ENCODE assay signal across 7 cellular contexts in genomic region chr11:115170133-115170815, GRCh38.
DNase-seq lines count a peak whose midpoint lies in the region; ATAC-seq, FAIRE-seq and TF ChIP-seq lines count a peak whose summit lies in the region.

No MANE protein-coding gene starts in this region.

- H3K4me3 ChIP-seq in RWPE2 (ENCODE audit: severe bottlenecking) (no peak overlapping the region), fibroblast of villous mesenchyme (ENCODE audit: low read depth, low read length) (no peak overlapping the region), smooth muscle cell (no peak overlapping the region)

- no peak overlapping the region for H3K4me2 ChIP-seq in smooth muscle cell

- FAIRE-seq in GM18507 (lab: Jason Lieb, UNC) = peak; percentile 47

- no peak overlapping the region for H3K27ac ChIP-seq in RWPE2 (ENCODE audit: poor library complexity, severe bottlenecking)
- no peak overlapping the region for H3K27ac ChIP-seq in smooth muscle cell (ENCODE audit: low read depth)

- no peak overlapping the region for H3K9ac ChIP-seq in smooth muscle cell (ENCODE audit: low read depth)

- no peaks in the 10 kb centered on the region for H3K79me2 ChIP-seq in smooth muscle cell (ENCODE audit: low read depth)

- no peak for ATAC-seq in RWPE2 (ENCODE audit: low read depth)
- ATAC-seq in HG02610 (IDR thresholded peaks at IDR 0.05; ENCODE audit: unreplicated experiment) = no peak

- H3K36me3 ChIP-seq in RWPE2 (ENCODE audit: low read depth) (no peaks in the 10 kb centered on the region), smooth muscle cell (ENCODE audit: low read depth) (no peaks in the 10 kb centered on the region)

- DNase-seq in Caki2 (ENCODE audit: low read depth) (peak; percentile 16), GM18507 (ENCODE audit: extremely low spot score, insufficient read length, low read depth) (no peak), RWPE2 (ENCODE audit: low spot score) (no peak), fibroblast of villous mesenchyme (ENCODE audit: low read depth) (peak; percentile 26), smooth muscle cell (lab: John Stamatoyannopoulos, UW; ENCODE audit: unreplicated experiment) (no peak), NCI-H128 (lab: John Stamatoyannopoulos, UW; ENCODE audit: unreplicated experiment) (no peak)

- peak; percentile 70 for TF ChIP-seq CTCF in RWPE2 (IDR thresholded peaks at IDR 0.05; ENCODE audit: poor library complexity, severe bottlenecking)
- peak; percentile 74 for TF ChIP-seq CTCF in fibroblast of villous mesenchyme (IDR thresholded peaks at IDR 0.05; ENCODE audit: insufficient read depth, low read depth, low read length)
- TF ChIP-seq CTCF in smooth muscle cell (IDR thresholded peaks at IDR 0.05; ENCODE audit: borderline replicate concordance, insufficient read depth, poor library complexity, severe bottlenecking) = peak; percentile 81

- no peaks in the 10 kb centered on the region for H3K4me1 ChIP-seq in RWPE2 (ENCODE audit: insufficient read depth, poor library complexity, severe bottlenecking)
- no peaks in the 10 kb centered on the region for H3K4me1 ChIP-seq in smooth muscle cell (ENCODE audit: low read depth)

- no peaks in the 10 kb centered on the region for H4K20me1 ChIP-seq in smooth muscle cell (ENCODE audit: low read depth)

- no peaks in the 10 kb centered on the region for H3K27me3 ChIP-seq in RWPE2 (ENCODE audit: insufficient read depth, poor library complexity, severe bottlenecking)
- H3K27me3 ChIP-seq in smooth muscle cell (ENCODE audit: low read depth) = peaks cover 4% of the 10 kb centered on the region

- H3K9me3 ChIP-seq in RWPE2 (ENCODE audit: severe bottlenecking) (no peaks in the 10 kb centered on the region), smooth muscle cell (replicated peaks; ENCODE audit: low read depth) (no peaks in the 10 kb centered on the region)

- H3F3A ChIP-seq in smooth muscle cell (ENCODE audit: low read depth) = no peaks in the 10 kb centered on the region

- WGBS in smooth muscle cell (ENCODE audit: low lambda C conversion rate) = 63% methylated on average over 8 of the region's 8 CpGs

- H2AFZ ChIP-seq in smooth muscle cell (ENCODE audit: low read depth) = no peak overlapping the region

- in situ Hi-C loops in Caki2 (cut with HindIII; ENCODE audit: low pct_unique_long_range_greater_than_20kb, low sequenced_read_pairs) = no loop called here

Comparison
In these comparisons a context has a peak if more than half of its experiments do, and no peak if none do; other contexts are left out.
1. DNase-seq: peak in Caki2 (single experiment) and fibroblast of villous mesenchyme (single experiment); none in GM18507 (single experiment), RWPE2 (single experiment), smooth muscle cell (single experiment) and NCI-H128 (single experiment).
2. Peak in every context shown above with its lines, with median percentiles within 50 percentile points of each other: CTCF ChIP-seq.